Comparison of ENCODE assay signal across 25 cellular contexts in the genomic region with DNA sequence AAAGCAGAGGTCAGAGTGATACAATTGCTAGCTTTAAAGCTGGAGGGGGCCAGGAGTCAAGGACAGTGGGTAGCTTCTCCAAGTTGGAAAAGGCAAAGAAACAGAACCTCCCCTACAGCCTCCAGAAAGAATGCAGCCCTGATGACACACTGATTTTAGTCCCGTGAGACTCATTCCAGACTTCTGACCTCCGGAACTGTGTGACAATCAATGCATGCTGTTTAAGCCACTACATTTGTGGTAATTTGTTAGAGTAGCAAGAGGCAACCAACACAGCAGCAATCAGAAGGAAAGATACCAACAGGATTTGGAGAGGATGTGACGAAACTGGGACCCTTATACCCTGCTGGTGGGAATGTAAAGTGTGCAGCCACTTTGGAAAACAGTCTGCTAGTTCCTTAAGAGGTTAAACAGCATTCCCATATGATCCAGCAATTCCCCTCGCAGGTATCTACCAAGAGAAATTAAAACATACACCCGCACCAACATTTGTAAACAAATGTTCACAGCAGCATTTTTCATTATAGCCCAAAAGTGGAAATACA.
DNase-seq lines count a peak whose midpoint lies in the region; ATAC-seq, FAIRE-seq and TF ChIP-seq lines count a peak whose summit lies in the region.
"Had no signal": no experiment of that assay in that cellular context is flagged by ENCODE, and none has a peak within 500 bp of the region (broad histone marks: within the 10 kb centered on the region; RNA-seq: fewer than 3 reads in every experiment).

No MANE protein-coding gene starts in this region.

- POLR2A ChIA-PET in HepG2 (lab: Yijun Ruan, JAX) (no interaction called here), T-cell (lab: Charles Lee) (no interaction called here)

- no peak overlapping the region for H2AFZ ChIP-seq in HepG2 (ENCODE audit: low read length)
- no peak overlapping the region for H2AFZ ChIP-seq in neural progenitor cell (replicated peaks)

- H3K36me3 ChIP-seq in HepG2 (replicated peaks in 1 of 2; ENCODE audit: control insufficient read depth in 1 of 2, insufficient read depth in 2 of 2, low read length in 2 of 2) (no peaks in the 10 kb centered on the region), right lobe of liver (no peaks in the 10 kb centered on the region), neural progenitor cell (no peaks in the 10 kb centered on the region), HAP-1 (replicated peaks) (no peaks in the 10 kb centered on the region)
- H3K36me3 ChIP-seq: BLaER1 treated with 17β-estradiol and CSF1 and Interleukin-3, amounts not matched to agents 10 nM and 100 nM; MG63; Peyer's patch had no signal

- TF ChIP-seq CTCF in HepG2 (CRISPR knock-in tag; IDR thresholded peaks at IDR 0.05) (no peak), right lobe of liver (IDR thresholded peaks at IDR 0.05) (no peak), choroid plexus epithelial cell (conservative IDR thresholded peaks at IDR 0.05; ENCODE audit: low read depth, low read length) (peak; percentile 3), neural progenitor cell (IDR thresholded peaks at IDR 0.05) (peak; percentile 8)

- TF ChIP-seq EP300 in HepG2 (IDR thresholded peaks at IDR 0.05; ENCODE audit: low read depth in 2 of 2, low read length in 2 of 2) (no peak), HepG2 (CRISPR knock-in tag; IDR thresholded peaks at IDR 0.05; ENCODE audit: borderline replicate concordance) (no peak)

- TF ChIP-seq RAD21 in HepG2 (CRISPR knock-in tag; IDR thresholded peaks at IDR 0.05) = no peak

- no TSS peak for BruUV-seq in HepG2 (replicated peaks; lab: Mats Ljungman, UMichigan)

- intact Hi-C loops in HepG2 (cut with micrococcal nuclease; ENCODE audit: unreplicated experiment) (no loop called here), right lobe of liver (cut with DNase I) (no loop called here)

- H3F3A ChIP-seq in neural progenitor cell (ENCODE audit: low read depth) = no peaks in the 10 kb centered on the region

- no peak for FAIRE-seq in HepG2 (lab: Jason Lieb, UNC)
- FAIRE-seq: A204.1, GM12891, HTR-8/SVneo had no signal

- ATAC-seq in HepG2 (no peak), right lobe of liver (no peak), T-cell (replicated peaks in 1 of 4) (no peak), GM19463 (IDR thresholded peaks at IDR 0.05; ENCODE audit: unreplicated experiment) (no peak)
- ATAC-seq: CD8-positive, alpha-beta T cell had no signal

- H3K4me3 ChIP-seq in HepG2 (replicated peaks in 1 of 3; ENCODE audit: insufficient read depth in 1 of 3, low read depth in 2 of 3, low read length in 3 of 3) (no peak overlapping the region), right lobe of liver (no peak overlapping the region), choroid plexus epithelial cell (ENCODE audit: low read depth, low read length) (no peak overlapping the region), neural progenitor cell (no peak overlapping the region), HAP-1 (no peak overlapping the region)
- H3K4me3 ChIP-seq: BLaER1 treated with 17β-estradiol and CSF1 and Interleukin-3, amounts not matched to agents 10 nM and 100 nM; MG63; Peyer's patch had no signal

- H3K9ac ChIP-seq in HepG2 (ENCODE audit: insufficient read depth, low read depth, low read length) (no peak overlapping the region), neural progenitor cell (no peak overlapping the region)
- H3K9ac ChIP-seq: BLaER1 treated with 17β-estradiol and CSF1 and Interleukin-3, amounts not matched to agents 10 nM and 100 nM had no signal

- H3K4me2 ChIP-seq in HepG2 (ENCODE audit: low read depth, low read length) (no peak overlapping the region), neural progenitor cell (no peak overlapping the region)
- H3K4me2 ChIP-seq: BLaER1 treated with 17β-estradiol and CSF1 and Interleukin-3, amounts not matched to agents 10 nM and 100 nM had no signal

- H3K27ac ChIP-seq in HepG2 (ENCODE audit: extremely low read length, insufficient read depth, low read length) (no peak overlapping the region), right lobe of liver (no peak overlapping the region), neural progenitor cell (no peak overlapping the region)
- H3K27ac ChIP-seq: BLaER1 treated with 17β-estradiol and CSF1 and Interleukin-3, amounts not matched to agents 10 nM and 100 nM; Peyer's patch had no signal

- H3K9me3 ChIP-seq in HepG2 (ENCODE audit: low read length) (no peaks in the 10 kb centered on the region), right lobe of liver (no peaks in the 10 kb centered on the region), neural progenitor cell (ENCODE audit: low read depth) (no peaks in the 10 kb centered on the region), HAP-1 (no peaks in the 10 kb centered on the region)
- H3K9me3 ChIP-seq: BLaER1 treated with 17β-estradiol and CSF1 and Interleukin-3, amounts not matched to agents 10 nM and 100 nM; MG63; Peyer's patch had no signal

- peaks cover 7% of the 10 kb centered on the region for H3K9me3 Mint-ChIP-seq in neural progenitor cell
- H3K9me3 Mint-ChIP-seq in T-cell = no peaks in the 10 kb centered on the region
- H3K9me3 Mint-ChIP-seq: CD8-positive, alpha-beta T cell; IgD-negative memory B cell had no signal

- 28% methylated on average over 5 of the region's 5 CpGs for WGBS in HepG2 (ENCODE audit: low lambda C conversion rate)
- WGBS in right lobe of liver (ENCODE audit: insufficient coverage, low coverage, low lambda C conversion rate, missing lambda C conversion rate) = 64% methylated on average over 4 of the region's 5 CpGs

- H4K20me1 ChIP-seq in HepG2 (ENCODE audit: insufficient read depth, low read length) (no peaks in the 10 kb centered on the region), neural progenitor cell (ENCODE audit: low read depth) (no peaks in the 10 kb centered on the region)
- H4K20me1 ChIP-seq: BLaER1 treated with 17β-estradiol and CSF1 and Interleukin-3, amounts not matched to agents 10 nM and 100 nM had no signal

- H3K4me1 Mint-ChIP-seq in neural progenitor cell (peaks cover 23% of the 10 kb centered on the region), T-cell (no peaks in the 10 kb centered on the region)
- H3K4me1 Mint-ChIP-seq: IgD-negative memory B cell had no signal

- H3K79me2 ChIP-seq in HepG2 (ENCODE audit: insufficient read depth, low read length) (no peaks in the 10 kb centered on the region), neural progenitor cell (ENCODE audit: low read depth) (no peaks in the 10 kb centered on the region)

- H3K27ac Mint-ChIP-seq in neural progenitor cell (no peak overlapping the region), T-cell (no peak overlapping the region)
- H3K27ac Mint-ChIP-seq: CD8-positive, alpha-beta T cell; IgD-negative memory B cell had no signal

- no peak for DNase-seq in HepG2 (ENCODE audit: low spot score)
- DNase-seq in right lobe of liver = no peak
- DNase-seq in choroid plexus epithelial cell (ENCODE audit: low read depth) = no peak
- no peak for DNase-seq in neural progenitor cell (ENCODE audit: low spot score)
- no peak for DNase-seq in HAP-1 (ENCODE audit: low spot score in 2 of 2)
- no peak for DNase-seq in T-cell
- no peak for DNase-seq in stimulated activated CD4-positive, alpha-beta T cell treated with anti-CD3 and anti-CD28 coated beads, Interleukin-4, amount 100 ng/mL, for 4 hours
- DNase-seq: CD8-positive, alpha-beta T cell; DMS53; EL; Karpas-422; MG63; NCI-H1048; NCI-H146; NCI-H2029 treated with DMSO at 0.1 percent for 48 hours; NCI-H2171; NCI-H526; Peyer's patch; SIG-M5 had no signal

- peaks cover 5% of the 10 kb centered on the region for H3K27me3 Mint-ChIP-seq in neural progenitor cell (ENCODE audit: insufficient read depth, low read depth)
- peaks cover 0 to 3% of the 10 kb centered on the region in 2 donors for H3K27me3 Mint-ChIP-seq in T-cell

- no peaks in the 10 kb centered on the region for H3K36me3 Mint-ChIP-seq in neural progenitor cell
- no peaks in the 10 kb centered on the region for H3K36me3 Mint-ChIP-seq in T-cell
- H3K36me3 Mint-ChIP-seq: CD8-positive, alpha-beta T cell; IgD-negative memory B cell had no signal

- no peak for TF ChIP-seq POLR2A in HepG2 (IDR thresholded peaks at IDR 0.05; ENCODE audit: insufficient read depth in 1 of 2, low read depth in 2 of 2, low read length in 2 of 2)
- TF ChIP-seq POLR2A in right lobe of liver (IDR thresholded peaks at IDR 0.05) = no peak

- CTCF ChIA-PET in HepG2 (lab: Yijun Ruan, JAX; ENCODE audit: low intra/inter-chr PET ratio, low total read pairs) (no interaction called here), T-cell (lab: Charles Lee) (no interaction called here)

- H3K4me1 ChIP-seq in HepG2 (ENCODE audit: insufficient read depth, low read length) (no peaks in the 10 kb centered on the region), right lobe of liver (no peaks in the 10 kb centered on the region), neural progenitor cell (peaks cover 9% of the 10 kb centered on the region), HAP-1 (no peaks in the 10 kb centered on the region)
- H3K4me1 ChIP-seq: Peyer's patch had no signal

- in situ Hi-C loops in HepG2 (cut with HindIII; ENCODE audit: extremely low pct_ligation_motif_present, low pct_unique_long_range_greater_than_20kb) (no loop called here), HAP-1 (cut with MboI; ENCODE audit: low sequenced_read_pairs) (no loop called here)

- no peaks in the 10 kb centered on the region; a peak in 2 of 5 replicates for H3K27me3 ChIP-seq in HepG2 (ENCODE audit: control insufficient read depth in 1 of 2, insufficient read depth in 2 of 2, low read length in 2 of 2)
- no peaks in the 10 kb centered on the region for H3K27me3 ChIP-seq in right lobe of liver
- H3K27me3 ChIP-seq in neural progenitor cell = no peaks in the 10 kb centered on the region
- peaks cover 6% of the 10 kb centered on the region; the same call in 1 of the 2 replicates for H3K27me3 ChIP-seq in HAP-1 (ENCODE audit: low read depth)
- H3K27me3 ChIP-seq: BLaER1 treated with 17β-estradiol and CSF1 and Interleukin-3, amounts not matched to agents 10 nM and 100 nM; Peyer's patch had no signal

- H3K4me3 Mint-ChIP-seq in neural progenitor cell = no peak overlapping the region
- H3K4me3 Mint-ChIP-seq in T-cell = no peak overlapping the region
- H3K4me3 Mint-ChIP-seq: CD8-positive, alpha-beta T cell had no signal

Comparison
In these comparisons a context has a peak if more than half of its experiments do, and no peak if none do; other contexts are left out.
1. CTCF ChIP-seq: peak in choroid plexus epithelial cell (single experiment) and neural progenitor cell (single experiment); none in HepG2 (single experiment) and right lobe of liver (0 of 4).